10 cellular contexts compared by ENCODE assay signal in genomic region chr17:32009262-32009542, GRCh38. TPM values are rescaled to one million over a fixed set of nuclear protein-coding genes. Genes with fewer than 3 reads are reported as not detected.
DNase-seq lines count a peak whose midpoint lies in the region; ATAC-seq and TF ChIP-seq lines count a peak whose summit lies in the region.
"Had no signal": no experiment of that assay in that cellular context is flagged by ENCODE, and none has a peak within 500 bp of the region (broad histone marks: within the 10 kb centered on the region; RNA-seq: fewer than 3 reads in every experiment).

No MANE protein-coding gene starts in this region.

- intact Hi-C loops in A673 (cut with micrococcal nuclease; ENCODE audit: unreplicated experiment) = no loop called here

- no TSS peak for BruUV-seq in A673 (replicated peaks; lab: Mats Ljungman, UMichigan)

- H3K4me1 Mint-ChIP-seq in naive B cell = peaks cover 22 to 47% (median 42%) of the 10 kb centered on the region in 3 donors

- H3K27ac ChIP-seq in A673 (ENCODE audit: low read depth, low read length, poor library complexity, severe bottlenecking) (no peak overlapping the region), HEK293 (ENCODE audit: extremely low read depth, low read depth, low read length) (no peak overlapping the region)

- H3K4me3 Mint-ChIP-seq in naive B cell = peak overlapping the region; percentile 29 to 95 (median 92)

- POLR2A ChIA-PET in A673 (lab: Charles Lee; ENCODE audit: low non-redundant PET) = no interaction called here
- POLR2A ChIA-PET in HEK293 (lab: Yijun Ruan, JAX) = interaction anchor here (0.6 kb wide), 1 partner anchor 32 kb away, joined by 8 read pairs; no protein-coding TSS in a partner anchor

- H3K27ac Mint-ChIP-seq in naive B cell = peak overlapping the region in 4 of 6 donors; percentile 5 to 37 (median 36)

- no peaks in the 10 kb centered on the region for H3K9me3 ChIP-seq in A673 (ENCODE audit: low read depth, low read length, poor library complexity, severe bottlenecking)
- no peaks in the 10 kb centered on the region for H3K9me3 ChIP-seq in HEK293 (ENCODE audit: control insufficient read depth, insufficient read depth, low read depth, low read length)

- TF ChIP-seq CTCF in A673 (conservative IDR thresholded peaks at IDR 0.05; ENCODE audit: low read depth, low read length) (no peak), HEK293 (tag by site-specific recombination; IDR thresholded peaks at IDR 0.05) (no peak), astrocyte of the cerebellum (IDR thresholded peaks at IDR 0.05; ENCODE audit: low read depth, low read length, missing control alignments) (no peak)

- DNase-seq in A673 (ENCODE audit: low spot score) (no peak), astrocyte of the cerebellum (ENCODE audit: low read depth) (no peak), naive B cell (no peak), NCI-H524 (lab: John Stamatoyannopoulos, UW) (no peak)
- DNase-seq in stimulated activated CD4-positive, alpha-beta T cell treated with anti-CD3 and anti-CD28 coated beads, Interleukin-4, amount 100 ng/mL, for 24 hours = no peak
- DNase-seq in activated CD4-positive, CD25-positive, alpha-beta regulatory T cell treated with anti-CD3 and anti-CD28 coated beads, Interleukin-2, amount 50 U/mL, for 72 hours = no peak
- DNase-seq: NCI-H1694, Right ventricle myocardium superior had no signal

- in situ Hi-C loops in astrocyte of the cerebellum (cut with HindIII; ENCODE audit: low sequenced_read_pairs) = loop anchor here (10.0 kb wide), 1 partner anchor 136 kb away; the partner anchor contains the start of gene RHOT1

- H3K4me3 ChIP-seq in A673 (ENCODE audit: low read depth, low read length, poor library complexity, severe bottlenecking) (peak overlapping the region; percentile 69), HEK293 (ENCODE audit: low read depth, low read length) (peak overlapping the region; percentile 52; the same call in 1 of the 2 replicates), astrocyte of the cerebellum (ENCODE audit: low read depth, low read length) (peak overlapping the region; percentile 91)

- ATAC-seq in naive B cell (ENCODE audit: low read depth in 2 of 2) = no peak
- no peak for ATAC-seq in GM21515 (IDR thresholded peaks at IDR 0.05; ENCODE audit: unreplicated experiment)

- H3K4me1 ChIP-seq in A673 (ENCODE audit: insufficient read depth, low read length, poor library complexity, severe bottlenecking) (no peaks in the 10 kb centered on the region), HEK293 (ENCODE audit: control insufficient read depth, insufficient read depth, low read length) (no peaks in the 10 kb centered on the region)

- no peaks in the 10 kb centered on the region for H3K36me3 Mint-ChIP-seq in naive B cell

- H3K27me3 ChIP-seq in A673 (replicated peaks; ENCODE audit: insufficient read depth, low read depth, low read length, poor library complexity) = no peaks in the 10 kb centered on the region

- H3K27me3 Mint-ChIP-seq in naive B cell = no peaks in the 10 kb centered on the region

- CTCF ChIA-PET in A673 (lab: Charles Lee) = no interaction called here
- CTCF ChIA-PET in HEK293 (lab: Yijun Ruan, JAX) = interaction anchor here (0.6 to 4.0 kb wide), 6 partner anchors 31 to 504 kb away, joined by 3 to 36 read pairs (median 4); no protein-coding TSS in a partner anchor

- H3K36me3 ChIP-seq in A673 (ENCODE audit: insufficient read depth, low read length, poor library complexity, severe bottlenecking) = no peaks in the 10 kb centered on the region
- H3K36me3 ChIP-seq in HEK293 (ENCODE audit: control insufficient read depth in 2 of 2, insufficient read depth in 1 of 2, low read length in 2 of 2) = no peaks in the 10 kb centered on the region; a peak in 1 of 3 replicates

- H3K9me3 Mint-ChIP-seq in naive B cell = no peaks in the 10 kb centered on the region

TF ChIP-seq in HEK293, 187 proteins besides CTCF, POLR2A, EP300 and RAD21:
- TF ChIP-seq ZNF121 (tag by site-specific recombination; IDR thresholded peaks at IDR 0.05) = peak; percentile 90
- no peak for TF ChIP-seq ATF2 (tag by site-specific recombination; IDR thresholded peaks at IDR 0.05; ENCODE audit: low read depth)
TF ChIP-seq in HEK293: peak in this region for 1.

RNA-seq across cellular contexts. Expression of gene LRRC37B, which starts 2.0 kb away (rescaled TPM):
- 14.2 and 21.2 TPM in 2 replicates for total RNA-seq in A673 (2021)
- 1 to 10 TPM; 1.9 to 7.6 (median 5.1) TPM for polyA plus RNA-seq in naive B cell (ENCODE audit: low read depth in 6 of 6)
